In genomic region chr3:121431717-121432517, GRCh38 we compare ENCODE assay signal across 9 cellular contexts.
DNase-seq lines count a peak whose midpoint lies in the region; ATAC-seq and TF ChIP-seq lines count a peak whose summit lies in the region.
"Had no signal": no experiment of that assay in that cellular context is flagged by ENCODE, and none has a peak within 500 bp of the region (broad histone marks: within the 10 kb centered on the region; RNA-seq: fewer than 3 reads in every experiment).

No MANE protein-coding gene starts in this region.

- no peaks in the 10 kb centered on the region for H4K20me1 ChIP-seq in HCT116 (ENCODE audit: insufficient read depth)

- no peak overlapping the region for H3K27ac ChIP-seq in HCT116 (ENCODE audit: low read depth, low read length)
- H3K27ac ChIP-seq: foreskin keratinocyte had no signal

- intact Hi-C loops in HCT116 (cut with micrococcal nuclease): no loop called here
- intact Hi-C loops in activated naive CD4-positive, alpha-beta T cell treated with anti-CD3 and anti-CD28 coated beads for 36 hours (cut with micrococcal nuclease): loop anchor here (1.0 to 2.0 kb wide), 2 partner anchors 228 to 403 kb away; partner anchors contain the start of genes EAF2, HCLS1 and IQCB1

- H3K27me3 ChIP-seq in HCT116 (ENCODE audit: insufficient read depth, low read length) (no peaks in the 10 kb centered on the region), BE2C (no peaks in the 10 kb centered on the region)
- H3K27me3 ChIP-seq: foreskin keratinocyte had no signal

- H3K9me3 ChIP-seq in HCT116 (ENCODE audit: control insufficient read depth in 1 of 2, insufficient read depth in 1 of 2, low read depth in 1 of 2, low read length in 2 of 2): no peaks in the 10 kb centered on the region
- no peaks in the 10 kb centered on the region for H3K9me3 ChIP-seq in BE2C

- no peaks in the 10 kb centered on the region for H3K79me2 ChIP-seq in HCT116 (ENCODE audit: insufficient read depth, low read length)

- no peak for DNase-seq in HCT116 (ENCODE audit: low read depth, low spot score)
- DNase-seq in NAMALWA (ENCODE audit: low spot score): peak; percentile 71
- DNase-seq in activated naive CD4-positive, alpha-beta T cell treated with anti-CD3 and anti-CD28 coated beads for 36 hours: peak; percentile 64
- DNase-seq in hepatic stellate cell (ENCODE audit: low spot score): peak; percentile 22
- DNase-seq in stimulated activated CD4-positive, alpha-beta T cell treated with anti-CD3 and anti-CD28 coated beads, TNF-alpha, amount 100 ng/mL, for 1 hour (ENCODE audit: low read depth in 3 of 3, low spot score in 1 of 3): peak in 2 of 3 donors; percentile 9 to 26
- no peak for DNase-seq in cortex of kidney (lab: John Stamatoyannopoulos, UW)
- no peak for DNase-seq in BE2C

- RAD21 ChIA-PET in HCT116 (lab: Charles Lee; ENCODE audit: low non-redundant PET in 1 of 2, low total read pairs in 2 of 2, uncharacterized antibody in 2 of 2, unreplicated experiment in 2 of 2): no interaction called here

- H3K36me3 ChIP-seq in HCT116 (ENCODE audit: control insufficient read depth in 1 of 2, insufficient read depth in 2 of 2, low read length in 2 of 2) (peaks cover 5 to 39% of the 10 kb centered on the region in 2 experiments; a peak in 3 of 4 replicates), BE2C (peaks cover 46% of the 10 kb centered on the region)

- no peak for TF ChIP-seq RAD21 in HCT116 (IDR thresholded peaks at IDR 0.05; ENCODE audit: low read depth)

- no peaks in the 10 kb centered on the region for H3K9me2 ChIP-seq in HCT116 (ENCODE audit: insufficient read depth)

- ATAC-seq in GM18505 (IDR thresholded peaks at IDR 0.05; ENCODE audit: unreplicated experiment) (peak; percentile 97), HCT116 (no peak)
- ATAC-seq: foreskin keratinocyte had no signal

- CTCF ChIA-PET in HCT116 (lab: Charles Lee): no interaction called here
- CTCF ChIA-PET in activated naive CD4-positive, alpha-beta T cell treated with anti-CD3 and anti-CD28 coated beads for 36 hours (lab: Charles Lee): no interaction called here

- no peaks in the 10 kb centered on the region for H3K4me1 ChIP-seq in HCT116 (ENCODE audit: control insufficient read depth in 1 of 2, insufficient read depth in 2 of 2, low read length in 2 of 2)
- H3K4me1 ChIP-seq in BE2C: no peaks in the 10 kb centered on the region
- H3K4me1 ChIP-seq: foreskin keratinocyte had no signal

- H3K4me1 Mint-ChIP-seq in activated naive CD4-positive, alpha-beta T cell treated with anti-CD3 and anti-CD28 coated beads for 36 hours (ENCODE audit: low read depth): peaks cover 18% of the 10 kb centered on the region

- no peak overlapping the region for H3K27ac Mint-ChIP-seq in activated naive CD4-positive, alpha-beta T cell treated with anti-CD3 and anti-CD28 coated beads for 36 hours

- no peak for TF ChIP-seq POLR2A in GM18505 (IDR thresholded peaks at IDR 0.05; ENCODE audit: borderline replicate concordance, extremely low read depth, insufficient read depth, insufficient read length)
- no peak for TF ChIP-seq POLR2A in HCT116 (IDR thresholded peaks at IDR 0.05; ENCODE audit: borderline replicate concordance, extremely low read depth, insufficient read depth, insufficient read length)

- POLR2A ChIA-PET in HCT116 (lab: Charles Lee): no interaction called here

- H3K4me3 ChIP-seq in HCT116 (replicated peaks in 1 of 2; ENCODE audit: low read depth in 1 of 2, low read length in 2 of 2) (no peak overlapping the region), BE2C (ENCODE audit: low read depth, low read length) (no peak overlapping the region)

- H3K4me2 ChIP-seq in HCT116 (ENCODE audit: low read length): no peak overlapping the region

- no peak overlapping the region for H2AFZ ChIP-seq in HCT116 (ENCODE audit: low read depth, low read length, poor library complexity, severe bottlenecking)

- H3K36me3 Mint-ChIP-seq in activated naive CD4-positive, alpha-beta T cell treated with anti-CD3 and anti-CD28 coated beads for 36 hours (ENCODE audit: low read depth): peaks cover 51% of the 10 kb centered on the region

- no TSS peak for BruUV-seq in HCT116 (replicated peaks; lab: Mats Ljungman, UMichigan)

- no peak overlapping the region for H3K9ac ChIP-seq in HCT116 (ENCODE audit: low read length)

- no peaks in the 10 kb centered on the region for H3K27me3 Mint-ChIP-seq in activated naive CD4-positive, alpha-beta T cell treated with anti-CD3 and anti-CD28 coated beads for 36 hours (ENCODE audit: low read depth)

- TF ChIP-seq CTCF in HCT116 (IDR thresholded peaks at IDR 0.05 in 2 of 3, conservative IDR thresholded peaks at IDR 0.05 in 1 of 3; ENCODE audit: borderline replicate concordance in 1 of 3, insufficient read depth in 1 of 3, low read depth in 2 of 3, low read length in 2 of 3) (no peak), BE2C (IDR thresholded peaks at IDR 0.05; ENCODE audit: low read depth, low read length) (no peak)

- H3K9me3 Mint-ChIP-seq in activated naive CD4-positive, alpha-beta T cell treated with anti-CD3 and anti-CD28 coated beads for 36 hours: no peaks in the 10 kb centered on the region

- H3K4me3 Mint-ChIP-seq in activated naive CD4-positive, alpha-beta T cell treated with anti-CD3 and anti-CD28 coated beads for 36 hours: no peak overlapping the region

TF ChIP-seq in HCT116, 20 proteins besides CTCF, POLR2A, EP300 and RAD21:
- TF ChIP-seq TCF7L2 (IDR thresholded peaks at IDR 0.05; ENCODE audit: borderline replicate concordance, extremely low read depth, insufficient read depth, insufficient read length): peak; percentile 42
- TF ChIP-seq YY1 (IDR thresholded peaks at IDR 0.05; ENCODE audit: extremely low read depth, insufficient replicate concordance, low read depth, low read length): no peak
TF ChIP-seq in HCT116: peak in this region for 1.

Comparison
In these comparisons a context has a peak if more than half of its experiments do, and no peak if none do; other contexts are left out.
1. DNase-seq: peak in NAMALWA (single experiment), activated naive CD4-positive, alpha-beta T cell treated with anti-CD3 and anti-CD28 coated beads for 36 hours (single experiment), hepatic stellate cell (single experiment) and stimulated activated CD4-positive, alpha-beta T cell treated with anti-CD3 and anti-CD28 coated beads, TNF-alpha, amount 100 ng/mL, for 1 hour (2 of 3); none in HCT116 (single experiment), cortex of kidney (single experiment) and BE2C (single experiment).